8 cellular contexts compared by ENCODE assay signal in genomic region chr3:149579838-149580542, GRCh38.
DNase-seq lines count a peak whose midpoint lies in the region; ATAC-seq and TF ChIP-seq lines count a peak whose summit lies in the region.

No MANE protein-coding gene starts in this region.

- H3K36me3 ChIP-seq in sigmoid colon, result no peaks in the 10 kb centered on the region

- H3K27me3 ChIP-seq in sigmoid colon, result no peaks in the 10 kb centered on the region

- H3K4me1 ChIP-seq in sigmoid colon, result peaks cover 0 to 95% (median 88%) of the 10 kb centered on the region in 4 donors

- ATAC-seq in GM18517 (IDR thresholded peaks at IDR 0.05; ENCODE audit: unreplicated experiment) (peak; percentile 57), HG03159 (IDR thresholded peaks at IDR 0.05; ENCODE audit: unreplicated experiment) (peak; percentile 59), GM21423 (IDR thresholded peaks at IDR 0.05; ENCODE audit: unreplicated experiment) (no peak), GM21737 (IDR thresholded peaks at IDR 0.05; ENCODE audit: unreplicated experiment) (no peak)

- H3K27ac ChIP-seq in sigmoid colon, result peak overlapping the region in 3 of 4 donors; percentile 52 to 81 (median 60)

- intact Hi-C loops in sigmoid colon (cut with DNase I), result loop anchor here (5.0 kb wide), 1 partner anchor 77 kb away; the partner anchor contains the start of gene WWTR1

- H3K4me3 ChIP-seq in astrocyte of the spinal cord (ENCODE audit: low read depth, low read length) (no peak overlapping the region), sigmoid colon (no peak overlapping the region)

- DNase-seq in astrocyte of the spinal cord (ENCODE audit: low read depth, low spot score) (peak; percentile 80), sigmoid colon (no peak), T1000 (lab: John Stamatoyannopoulos, UW) (no peak), GM13976 (ENCODE audit: low spot score) (no peak)

- TF ChIP-seq EP300 in sigmoid colon (IDR thresholded peaks at IDR 0.05), result no peak

- TF ChIP-seq CTCF in astrocyte of the spinal cord (IDR thresholded peaks at IDR 0.05; ENCODE audit: low read depth, low read length) (no peak), sigmoid colon (IDR thresholded peaks at IDR 0.05) (no peak), GM13976 (IDR thresholded peaks at IDR 0.05; ENCODE audit: borderline replicate concordance, control extremely low read depth, extremely low read depth, insufficient read depth, missing control alignments) (no peak)

- no peak for TF ChIP-seq POLR2A in sigmoid colon (IDR thresholded peaks at IDR 0.05)

- in situ Hi-C loops in astrocyte of the spinal cord (cut with HindIII; ENCODE audit: low sequenced_read_pairs) (no loop called here), GM13976 (cut with MboI; ENCODE audit: low sequenced_read_pairs, unreplicated experiment) (no loop called here)

- 68 to 81% methylated on average over 4 of the region's 4 CpGs for WGBS in sigmoid colon, 2 donors

- H3K9me3 ChIP-seq in sigmoid colon, result no peaks in the 10 kb centered on the region

Comparison
In these comparisons a context has a peak if more than half of its experiments do, and no peak if none do; other contexts are left out.
1. ATAC-seq: peak in GM18517 (single experiment) and HG03159 (single experiment); none in GM21423 (single experiment) and GM21737 (single experiment).